Comparison of ENCODE assay signal across 7 cellular contexts in genomic region chrX:55161581-55161980, GRCh38. TPM values are rescaled to one million over a fixed set of nuclear protein-coding genes. Genes with fewer than 3 reads are reported as not detected.
A peak's percentile ranks its signal among the peaks of the same experiment; 100 is the strongest.
DNase-seq lines count a peak whose midpoint lies in the region; ATAC-seq and TF ChIP-seq lines count a peak whose summit lies in the region.

No MANE protein-coding gene starts in this region.

- H3K4me2 ChIP-seq in HCT116 (ENCODE audit: low read length) = peak overlapping the region; percentile 83
- peak overlapping the region; percentile 85 for H3K4me2 ChIP-seq in fibroblast of lung (ENCODE audit: extremely low read depth, insufficient read depth, low read length)

- CTCF ChIA-PET in HCT116 (lab: Charles Lee) = no interaction called here

- H3K36me3 ChIP-seq in HCT116 (ENCODE audit: control insufficient read depth in 1 of 2, insufficient read depth in 2 of 2, low read length in 2 of 2) (no peaks in the 10 kb centered on the region), fibroblast of lung (ENCODE audit: control insufficient read depth, insufficient read depth, low read length) (no peaks in the 10 kb centered on the region), neutrophil (no peaks in the 10 kb centered on the region)

- DNase-seq in HCT116 (ENCODE audit: low read depth, low spot score) = no peak
- no peak for DNase-seq in T-helper 2 cell treated with Interferon-gamma antibody and Interleukin-4, amounts not matched to agents 5 μg/mL and 100 μg/mL, for 36 hours (ENCODE audit: low spot score)
- DNase-seq in fibroblast of lung (ENCODE audit: low read depth in 2 of 2) = peak; percentile 1 to 5
- DNase-seq in NCI-H774 (lab: John Stamatoyannopoulos, UW) = no peak

- TF ChIP-seq RAD21 in HCT116 (IDR thresholded peaks at IDR 0.05; ENCODE audit: low read depth) = no peak

- H3K27ac Mint-ChIP-seq in T-helper 2 cell treated with Interferon-gamma antibody and Interleukin-4, amounts not matched to agents 5 μg/mL and 100 μg/mL, for 36 hours = peak overlapping the region; percentile 88

- peaks cover 13% of the 10 kb centered on the region for H3K4me1 Mint-ChIP-seq in T-helper 2 cell treated with Interferon-gamma antibody and Interleukin-4, amounts not matched to agents 5 μg/mL and 100 μg/mL, for 36 hours (ENCODE audit: low read depth)

- H3K4me1 ChIP-seq in HCT116 (ENCODE audit: control insufficient read depth in 1 of 2, insufficient read depth in 2 of 2, low read length in 2 of 2) (peaks cover 0 to 7% of the 10 kb centered on the region in 2 experiments; a peak in 2 of 4 replicates), fibroblast of lung (ENCODE audit: control insufficient read depth, extremely low read depth, insufficient read depth, low read length) (no peaks in the 10 kb centered on the region), neutrophil (ENCODE audit: control insufficient read depth in 1 of 2, insufficient read depth in 1 of 2, low read depth in 1 of 2, low read length in 1 of 2) (peaks cover 4 to 11% of the 10 kb centered on the region in 2 experiments)

- no peaks in the 10 kb centered on the region for H3K9me3 Mint-ChIP-seq in T-helper 2 cell treated with Interferon-gamma antibody and Interleukin-4, amounts not matched to agents 5 μg/mL and 100 μg/mL, for 36 hours

- H3K36me3 Mint-ChIP-seq in T-helper 2 cell treated with Interferon-gamma antibody and Interleukin-4, amounts not matched to agents 5 μg/mL and 100 μg/mL, for 36 hours (ENCODE audit: low read depth) = no peaks in the 10 kb centered on the region

- peaks cover 13% of the 10 kb centered on the region for H3K27me3 Mint-ChIP-seq in T-helper 2 cell treated with Interferon-gamma antibody and Interleukin-4, amounts not matched to agents 5 μg/mL and 100 μg/mL, for 36 hours (ENCODE audit: low read depth)

- ATAC-seq in HCT116 = no peak; the same call in 1 of the 2 replicates
- no peak for ATAC-seq in HG02623 (IDR thresholded peaks at IDR 0.05; ENCODE audit: unreplicated experiment)
- ATAC-seq in HG03460 (IDR thresholded peaks at IDR 0.05; ENCODE audit: unreplicated experiment) = no peak

- no peak for TF ChIP-seq POLR2A in HCT116 (IDR thresholded peaks at IDR 0.05; ENCODE audit: borderline replicate concordance, extremely low read depth, insufficient read depth, insufficient read length)

- no peaks in the 10 kb centered on the region for H3K9me2 ChIP-seq in HCT116 (ENCODE audit: insufficient read depth)

- H4K20me1 ChIP-seq in HCT116 (ENCODE audit: insufficient read depth) (no peaks in the 10 kb centered on the region), fibroblast of lung (ENCODE audit: control insufficient read depth, extremely low read depth, insufficient read depth, low read length) (no peaks in the 10 kb centered on the region)

- RAD21 ChIA-PET in HCT116 (lab: Charles Lee; ENCODE audit: low non-redundant PET in 1 of 2, low total read pairs in 2 of 2, uncharacterized antibody in 2 of 2, unreplicated experiment in 2 of 2) = no interaction called here

- TSS peak; percentile 86 for BruUV-seq in HCT116 (replicated peaks; lab: Mats Ljungman, UMichigan)

- H3K9me3 ChIP-seq in HCT116 (ENCODE audit: control insufficient read depth in 1 of 2, insufficient read depth in 1 of 2, low read depth in 1 of 2, low read length in 2 of 2) (no peaks in the 10 kb centered on the region), fibroblast of lung (ENCODE audit: control insufficient read depth, insufficient read depth, low read depth, low read length) (no peaks in the 10 kb centered on the region), neutrophil (no peaks in the 10 kb centered on the region)

- no peak overlapping the region for H2AFZ ChIP-seq in HCT116 (ENCODE audit: low read depth, low read length, poor library complexity, severe bottlenecking)
- peak overlapping the region; percentile 81 for H2AFZ ChIP-seq in fibroblast of lung (ENCODE audit: low read length)

- TF ChIP-seq CTCF in HCT116 (IDR thresholded peaks at IDR 0.05 in 2 of 3, conservative IDR thresholded peaks at IDR 0.05 in 1 of 3; ENCODE audit: borderline replicate concordance in 1 of 3, insufficient read depth in 1 of 3, low read depth in 2 of 3, low read length in 2 of 3) (no peak), fibroblast of lung (conservative IDR thresholded peaks at IDR 0.05 in 1 of 2, IDR thresholded peaks at IDR 0.05 in 1 of 2; ENCODE audit: low read depth in 1 of 2, low read length in 2 of 2) (no peak), neutrophil (IDR thresholded peaks at IDR 0.05) (no peak)

- H3K4me3 ChIP-seq in HCT116 (replicated peaks in 1 of 2; ENCODE audit: low read depth in 1 of 2, low read length in 2 of 2) (peak overlapping the region; percentile 62 to 74), fibroblast of lung (replicated peaks in 1 of 4; ENCODE audit: control extremely low read depth in 1 of 4, insufficient read depth in 1 of 4, low read depth in 3 of 4, low read length in 4 of 4) (peak overlapping the region; percentile 65 to 88 (median 70)), neutrophil (ENCODE audit: low read depth in 1 of 2, low read length in 1 of 2) (peak overlapping the region; percentile 67 to 79)

- H3K9ac ChIP-seq in HCT116 (ENCODE audit: low read length) (peak overlapping the region; percentile 72), fibroblast of lung (ENCODE audit: insufficient read depth, low read length) (peak overlapping the region; percentile 71)

- no peaks in the 10 kb centered on the region for H3K79me2 ChIP-seq in HCT116 (ENCODE audit: insufficient read depth, low read length)
- no peaks in the 10 kb centered on the region for H3K79me2 ChIP-seq in fibroblast of lung (ENCODE audit: control insufficient read depth, insufficient read depth, low read length)

- peak overlapping the region; percentile 84 for H3K4me3 Mint-ChIP-seq in T-helper 2 cell treated with Interferon-gamma antibody and Interleukin-4, amounts not matched to agents 5 μg/mL and 100 μg/mL, for 36 hours

- H3K27ac ChIP-seq in HCT116 (ENCODE audit: low read depth, low read length) (peak overlapping the region; percentile 89), fibroblast of lung (ENCODE audit: insufficient read depth, low read length) (peak overlapping the region; percentile 77), neutrophil (peak overlapping the region; percentile 84)

- H3K27me3 ChIP-seq in HCT116 (ENCODE audit: insufficient read depth, low read length) (no peaks in the 10 kb centered on the region), fibroblast of lung (ENCODE audit: control insufficient read depth, insufficient read depth, low read length) (no peaks in the 10 kb centered on the region), neutrophil (no peaks in the 10 kb centered on the region)

- intact Hi-C loops in HCT116 (cut with micrococcal nuclease) = no loop called here

- POLR2A ChIA-PET in HCT116 (lab: Charles Lee) = no interaction called here

TF ChIP-seq in HCT116, 20 proteins besides CTCF, POLR2A, EP300 and RAD21:
- no peak for TF ChIP-seq ZFX (IDR thresholded peaks at IDR 0.05)
TF ChIP-seq in HCT116: peak in this region for 0.

RNA-seq across cellular contexts. Expression of gene PAGE5, which starts 58.6 kb away (rescaled TPM):
- not detected for total RNA-seq in HCT116 (2021; ENCODE audit: unreplicated experiment)
- not detected in 2 replicates for polyA plus RNA-seq in HCT116 (2012)
- 0.66 TPM in 1 of 2 replicates, not detected in the other for total RNA-seq in fibroblast of lung
- not detected in 2 replicates for polyA plus RNA-seq in fibroblast of lung
- not detected in 2 replicates for polyA plus RNA-seq in fibroblast of lung (2012)
- not detected in 2 replicates for polyA minus RNA-seq in fibroblast of lung (ENCODE audit: low replicate concordance)

Comparison
In these comparisons a context has a peak if more than half of its experiments do, and no peak if none do; other contexts are left out.
1. DNase-seq: peak in fibroblast of lung (2 of 2); none in HCT116 (single experiment), T-helper 2 cell treated with Interferon-gamma antibody and Interleukin-4, amounts not matched to agents 5 μg/mL and 100 μg/mL, for 36 hours (single experiment) and NCI-H774 (single experiment).
2. Peak in every context shown above with its lines, with median percentiles within 50 percentile points of each other: H3K27ac ChIP-seq and H3K4me3 ChIP-seq.